In genomic region chr9:124263158-124263557, GRCh38 we compare ENCODE assay signal across 16 cellular contexts. TPM values are rescaled to one million over a fixed set of nuclear protein-coding genes. Genes with fewer than 3 reads are reported as not detected.
DNase-seq lines count a peak whose midpoint lies in the region; TF ChIP-seq lines count a peak whose summit lies in the region.
"Had no signal": no experiment of that assay in that cellular context is flagged by ENCODE, and none has a peak within 500 bp of the region (broad histone marks: within the 10 kb centered on the region; RNA-seq: fewer than 3 reads in every experiment).

No MANE protein-coding gene starts in this region.

- H2BK15ac ChIP-seq in mesenchymal stem cell (ENCODE audit: low read depth, poor library complexity, severe bottlenecking), result no peak overlapping the region

- H2AFZ ChIP-seq in mesenchymal stem cell (ENCODE audit: low read depth, low read length), result no peak overlapping the region

- H3K9me3 ChIP-seq in mesenchymal stem cell (ENCODE audit: control insufficient read depth, low read length) (no peaks in the 10 kb centered on the region), tibial artery (no peaks in the 10 kb centered on the region)

- DNase-seq in DMS53 (lab: John Stamatoyannopoulos, UW) (peak; percentile 24), DMS53 treated with DMSO at 0.1 percent for 48 hours (lab: John Stamatoyannopoulos, UW; ENCODE audit: unreplicated experiment) (no peak), astrocyte of the cerebellum (ENCODE audit: low read depth) (no peak), mesenchymal stem cell (no peak), tibial artery (no peak), A172 (ENCODE audit: low spot score) (no peak), NCI-H1048 (lab: John Stamatoyannopoulos, UW) (no peak), ureter (ENCODE audit: low spot score) (no peak)
- DNase-seq: activated CD4-positive, alpha-beta memory T cell treated with anti-CD3 and anti-CD28 coated beads for 36 hours; effector CD8-positive, alpha-beta T cell; naive thymus-derived CD4-positive, alpha-beta T cell; NCI-H1436 treated with DMSO at 0.1 percent for 48 hours; NCI-H510A treated with DMSO at 0.1 percent for 48 hours; stimulated activated naive CD8-positive, alpha-beta T cell treated with anti-CD3 and anti-CD28 coated beads, Interleukin-15, amount 100 ng/mL, for 72 hours had no signal

- no peak overlapping the region for H4K8ac ChIP-seq in mesenchymal stem cell (ENCODE audit: low read length)

- H3K18ac ChIP-seq in mesenchymal stem cell (ENCODE audit: low read depth in 1 of 2, low read length in 2 of 2), result peak overlapping the region; percentile 24 to 42

- peak overlapping the region; percentile 99 for H3K27ac ChIP-seq in mesenchymal stem cell (ENCODE audit: low read length, poor library complexity, severe bottlenecking)
- peak overlapping the region; percentile 91 to 92 for H3K27ac ChIP-seq in tibial artery
- H3K27ac ChIP-seq: 22Rv1 had no signal

- TF ChIP-seq CTCF in astrocyte of the cerebellum (IDR thresholded peaks at IDR 0.05; ENCODE audit: low read depth, low read length, missing control alignments) (no peak), tibial artery (IDR thresholded peaks at IDR 0.05) (no peak)

- in situ Hi-C loops in astrocyte of the cerebellum (cut with HindIII; ENCODE audit: low sequenced_read_pairs), result no loop called here

- H3K27me3 ChIP-seq in mesenchymal stem cell (ENCODE audit: control insufficient read depth in 1 of 2, insufficient read depth in 1 of 2, low read length in 2 of 2), result no peaks in the 10 kb centered on the region
- H3K27me3 ChIP-seq in tibial artery, result no peaks in the 10 kb centered on the region

- H3K4me3 ChIP-seq in astrocyte of the cerebellum (ENCODE audit: low read depth, low read length), result peak overlapping the region; percentile 28
- H3K4me3 ChIP-seq in mesenchymal stem cell (ENCODE audit: insufficient read depth in 1 of 2, low read depth in 1 of 2, low read length in 2 of 2), result peak overlapping the region in 1 of 2 experiments; percentile 96
- H3K4me3 ChIP-seq in tibial artery, result no peak overlapping the region
- H3K4me3 ChIP-seq: K562 had no signal

- H3K14ac ChIP-seq in mesenchymal stem cell (ENCODE audit: low read length in 2 of 2), result no peak overlapping the region

- H3K9ac ChIP-seq in mesenchymal stem cell (ENCODE audit: low read length), result peak overlapping the region; percentile 39

- intact Hi-C loops in tibial artery (cut with DNase I; ENCODE audit: low total_unique reads), result no loop called here

- no peak overlapping the region for H2BK120ac ChIP-seq in mesenchymal stem cell (ENCODE audit: low read depth, low read length)

- H3K36me3 ChIP-seq in mesenchymal stem cell (ENCODE audit: control insufficient read depth in 1 of 2, insufficient read depth in 2 of 2, low read depth in 1 of 2, low read length in 2 of 2), result peaks cover 22 to 42% of the 10 kb centered on the region in 2 experiments
- H3K36me3 ChIP-seq in tibial artery, result no peaks in the 10 kb centered on the region

- peak overlapping the region; percentile 31 for H3K4me2 ChIP-seq in mesenchymal stem cell (ENCODE audit: low read length, poor library complexity, severe bottlenecking)

- H4K91ac ChIP-seq in mesenchymal stem cell (ENCODE audit: low read length), result no peak overlapping the region

- WGBS in mesenchymal stem cell, result 89% methylated on average over 11 of the region's 11 CpGs

- H3K4ac ChIP-seq in mesenchymal stem cell (ENCODE audit: low read depth in 1 of 2, low read length in 2 of 2), result peak overlapping the region in 1 of 2 experiments; percentile 32

- no peak overlapping the region for H3K23ac ChIP-seq in mesenchymal stem cell (ENCODE audit: low read length in 2 of 2)

- H3K79me1 ChIP-seq in mesenchymal stem cell (replicated peaks; ENCODE audit: low read length, poor library complexity, severe bottlenecking), result no peaks in the 10 kb centered on the region

- peaks cover 63% of the 10 kb centered on the region for H3K4me1 ChIP-seq in mesenchymal stem cell (ENCODE audit: control insufficient read depth, insufficient read depth, low read depth, low read length)
- peaks cover 8 to 88% (median 83%) of the 10 kb centered on the region in 4 donors for H3K4me1 ChIP-seq in tibial artery

- peak overlapping the region in 1 of 2 experiments; percentile 38 for H2BK12ac ChIP-seq in mesenchymal stem cell (ENCODE audit: low read length in 2 of 2)

- no peak overlapping the region for H2BK5ac ChIP-seq in mesenchymal stem cell (ENCODE audit: low read depth, low read length, poor library complexity, severe bottlenecking)

- H2AK5ac ChIP-seq in mesenchymal stem cell (ENCODE audit: low read length, severe bottlenecking), result peak overlapping the region; percentile 90

RNA-seq across cellular contexts. Expression of gene NEK6, which starts 5.4 kb away (rescaled TPM):
- polyA plus RNA-seq in mesenchymal stem cell (2013, experiment 1 of 2), result 99.8 TPM
- polyA plus RNA-seq in mesenchymal stem cell (2013, experiment 2 of 2), result 97.5 TPM
- total RNA-seq in A172 (2014; rRNA removed; shearing (Covaris generic)), result 33.3 and 35.6 TPM in 2 replicates
- 24.9 TPM for total RNA-seq in ureter
